ENCODE assay signal across 1 cellular context in the genomic region with DNA sequence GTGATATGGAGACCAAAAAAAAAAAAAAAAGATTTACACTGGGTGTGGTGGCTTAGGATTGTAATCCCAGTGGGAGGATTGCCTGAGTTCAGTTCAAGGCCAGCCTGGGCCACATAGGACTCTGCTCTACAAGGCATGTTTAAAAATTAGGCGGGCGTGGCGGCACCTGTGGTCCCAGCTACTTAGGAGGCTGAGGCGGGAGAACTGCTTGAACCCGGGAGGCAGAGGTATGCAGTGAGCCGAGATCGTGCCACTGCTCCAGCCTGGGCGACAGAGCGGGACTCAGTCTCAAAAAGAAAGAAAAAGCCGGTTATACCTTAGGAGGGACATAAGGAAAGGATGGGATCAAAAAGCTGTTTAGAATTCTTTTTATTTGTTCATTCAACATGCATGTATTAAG.
TF ChIP-seq lines count a peak whose summit lies in the region.

No MANE protein-coding gene starts in this region.

TF ChIP-seq in HepG2, 621 proteins besides CTCF, POLR2A, EP300 and RAD21:
- TF ChIP-seq GRHL1 (CRISPR knock-in tag; conservative IDR thresholded peaks at IDR 0.05) (no peak), ZNF784 (CRISPR knock-in tag; IDR thresholded peaks at IDR 0.05; ENCODE audit: borderline replicate concordance) (no peak), ZSCAN5A (CRISPR knock-in tag; IDR thresholded peaks at IDR 0.05; ENCODE audit: borderline replicate concordance) (no peak), MAFK (conservative IDR thresholded peaks at IDR 0.05 in 1 of 2, IDR thresholded peaks at IDR 0.05 in 1 of 2; ENCODE audit: low read length in 2 of 2) (no peak), ZKSCAN5 (CRISPR knock-in tag; IDR thresholded peaks at IDR 0.05) (no peak), PRPF4 (IDR thresholded peaks at IDR 0.05; ENCODE audit: low read depth, low read length, poor library complexity, severe bottlenecking) (no peak), NFRKB (IDR thresholded peaks at IDR 0.05) (no peak), ARNT2 (CRISPR knock-in tag; IDR thresholded peaks at IDR 0.05; ENCODE audit: low read depth) (no peak), ISX (CRISPR knock-in tag; conservative IDR thresholded peaks at IDR 0.05) (no peak), ZNF10 (CRISPR knock-in tag; IDR thresholded peaks at IDR 0.05; ENCODE audit: borderline replicate concordance, low read depth) (no peak), NFKBIZ (CRISPR knock-in tag; IDR thresholded peaks at IDR 0.05) (no peak), SNAI1 (CRISPR knock-in tag; IDR thresholded peaks at IDR 0.05; ENCODE audit: borderline replicate concordance) (no peak)
- TF ChIP-seq, protein P1, sequence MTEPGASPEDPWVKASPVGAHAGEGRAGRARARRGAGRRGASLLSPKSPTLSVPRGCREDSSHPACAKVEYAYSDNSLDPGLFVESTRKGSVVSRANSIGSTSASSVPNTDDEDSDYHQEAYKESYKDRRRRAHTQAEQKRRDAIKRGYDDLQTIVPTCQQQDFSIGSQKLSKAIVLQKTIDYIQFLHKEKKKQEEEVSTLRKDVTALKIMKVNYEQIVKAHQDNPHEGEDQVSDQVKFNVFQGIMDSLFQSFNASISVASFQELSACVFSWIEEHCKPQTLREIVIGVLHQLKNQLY (CRISPR knock-in tag; IDR thresholded peaks at IDR 0.05): no peak
- TF ChIP-seq, protein P2, sequence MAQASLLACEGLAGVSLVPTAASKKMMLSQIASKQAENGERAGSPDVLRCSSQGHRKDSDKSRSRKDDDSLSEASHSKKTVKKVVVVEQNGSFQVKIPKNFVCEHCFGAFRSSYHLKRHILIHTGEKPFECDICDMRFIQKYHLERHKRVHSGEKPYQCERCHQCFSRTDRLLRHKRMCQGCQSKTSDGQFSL (CRISPR knock-in tag; IDR thresholded peaks at IDR 0.05): no peak
- TF ChIP-seq, protein P3, sequence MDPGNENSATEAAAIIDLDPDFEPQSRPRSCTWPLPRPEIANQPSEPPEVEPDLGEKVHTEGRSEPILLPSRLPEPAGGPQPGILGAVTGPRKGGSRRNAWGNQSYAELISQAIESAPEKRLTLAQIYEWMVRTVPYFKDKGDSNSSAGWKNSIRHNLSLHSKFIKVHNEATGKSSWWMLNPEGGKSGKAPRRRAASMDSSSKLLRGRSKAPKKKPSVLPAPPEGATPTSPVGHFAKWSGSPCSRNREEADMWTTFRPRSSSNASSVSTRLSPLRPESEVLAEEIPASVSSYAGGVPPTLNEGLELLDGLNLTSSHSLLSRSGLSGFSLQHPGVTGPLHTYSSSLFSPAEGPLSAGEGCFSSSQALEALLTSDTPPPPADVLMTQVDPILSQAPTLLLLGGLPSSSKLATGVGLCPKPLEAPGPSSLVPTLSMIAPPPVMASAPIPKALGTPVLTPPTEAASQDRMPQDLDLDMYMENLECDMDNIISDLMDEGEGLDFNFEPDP (CRISPR knock-in tag; conservative IDR thresholded peaks at IDR 0.05): no peak
- TF ChIP-seq, protein P4, sequence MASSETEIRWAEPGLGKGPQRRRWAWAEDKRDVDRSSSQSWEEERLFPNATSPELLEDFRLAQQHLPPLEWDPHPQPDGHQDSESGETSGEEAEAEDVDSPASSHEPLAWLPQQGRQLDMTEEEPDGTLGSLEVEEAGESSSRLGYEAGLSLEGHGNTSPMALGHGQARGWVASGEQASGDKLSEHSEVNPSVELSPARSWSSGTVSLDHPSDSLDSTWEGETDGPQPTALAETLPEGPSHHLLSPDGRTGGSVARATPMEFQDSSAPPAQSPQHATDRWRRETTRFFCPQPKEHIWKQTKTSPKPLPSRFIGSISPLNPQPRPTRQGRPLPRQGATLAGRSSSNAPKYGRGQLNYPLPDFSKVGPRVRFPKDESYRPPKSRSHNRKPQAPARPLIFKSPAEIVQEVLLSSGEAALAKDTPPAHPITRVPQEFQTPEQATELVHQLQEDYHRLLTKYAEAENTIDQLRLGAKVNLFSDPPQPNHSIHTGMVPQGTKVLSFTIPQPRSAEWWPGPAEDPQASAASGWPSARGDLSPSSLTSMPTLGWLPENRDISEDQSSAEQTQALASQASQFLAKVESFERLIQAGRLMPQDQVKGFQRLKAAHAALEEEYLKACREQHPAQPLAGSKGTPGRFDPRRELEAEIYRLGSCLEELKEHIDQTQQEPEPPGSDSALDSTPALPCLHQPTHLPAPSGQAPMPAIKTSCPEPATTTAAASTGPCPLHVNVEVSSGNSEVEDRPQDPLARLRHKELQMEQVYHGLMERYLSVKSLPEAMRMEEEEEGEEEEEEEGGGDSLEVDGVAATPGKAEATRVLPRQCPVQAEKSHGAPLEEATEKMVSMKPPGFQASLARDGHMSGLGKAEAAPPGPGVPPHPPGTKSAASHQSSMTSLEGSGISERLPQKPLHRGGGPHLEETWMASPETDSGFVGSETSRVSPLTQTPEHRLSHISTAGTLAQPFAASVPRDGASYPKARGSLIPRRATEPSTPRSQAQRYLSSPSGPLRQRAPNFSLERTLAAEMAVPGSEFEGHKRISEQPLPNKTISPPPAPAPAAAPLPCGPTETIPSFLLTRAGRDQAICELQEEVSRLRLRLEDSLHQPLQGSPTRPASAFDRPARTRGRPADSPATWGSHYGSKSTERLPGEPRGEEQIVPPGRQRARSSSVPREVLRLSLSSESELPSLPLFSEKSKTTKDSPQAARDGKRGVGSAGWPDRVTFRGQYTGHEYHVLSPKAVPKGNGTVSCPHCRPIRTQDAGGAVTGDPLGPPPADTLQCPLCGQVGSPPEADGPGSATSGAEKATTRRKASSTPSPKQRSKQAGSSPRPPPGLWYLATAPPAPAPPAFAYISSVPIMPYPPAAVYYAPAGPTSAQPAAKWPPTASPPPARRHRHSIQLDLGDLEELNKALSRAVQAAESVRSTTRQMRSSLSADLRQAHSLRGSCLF (CRISPR knock-in tag; IDR thresholded peaks at IDR 0.05; ENCODE audit: borderline replicate concordance): no peak
- TF ChIP-seq, protein P5, sequence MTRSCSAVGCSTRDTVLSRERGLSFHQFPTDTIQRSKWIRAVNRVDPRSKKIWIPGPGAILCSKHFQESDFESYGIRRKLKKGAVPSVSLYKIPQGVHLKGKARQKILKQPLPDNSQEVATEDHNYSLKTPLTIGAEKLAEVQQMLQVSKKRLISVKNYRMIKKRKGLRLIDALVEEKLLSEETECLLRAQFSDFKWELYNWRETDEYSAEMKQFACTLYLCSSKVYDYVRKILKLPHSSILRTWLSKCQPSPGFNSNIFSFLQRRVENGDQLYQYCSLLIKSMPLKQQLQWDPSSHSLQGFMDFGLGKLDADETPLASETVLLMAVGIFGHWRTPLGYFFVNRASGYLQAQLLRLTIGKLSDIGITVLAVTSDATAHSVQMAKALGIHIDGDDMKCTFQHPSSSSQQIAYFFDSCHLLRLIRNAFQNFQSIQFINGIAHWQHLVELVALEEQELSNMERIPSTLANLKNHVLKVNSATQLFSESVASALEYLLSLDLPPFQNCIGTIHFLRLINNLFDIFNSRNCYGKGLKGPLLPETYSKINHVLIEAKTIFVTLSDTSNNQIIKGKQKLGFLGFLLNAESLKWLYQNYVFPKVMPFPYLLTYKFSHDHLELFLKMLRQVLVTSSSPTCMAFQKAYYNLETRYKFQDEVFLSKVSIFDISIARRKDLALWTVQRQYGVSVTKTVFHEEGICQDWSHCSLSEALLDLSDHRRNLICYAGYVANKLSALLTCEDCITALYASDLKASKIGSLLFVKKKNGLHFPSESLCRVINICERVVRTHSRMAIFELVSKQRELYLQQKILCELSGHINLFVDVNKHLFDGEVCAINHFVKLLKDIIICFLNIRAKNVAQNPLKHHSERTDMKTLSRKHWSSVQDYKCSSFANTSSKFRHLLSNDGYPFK (CRISPR knock-in tag; IDR thresholded peaks at IDR 0.05; ENCODE audit: borderline replicate concordance): no peak
TF ChIP-seq in HepG2: peak in this region for 0.
